In the genomic region with DNA sequence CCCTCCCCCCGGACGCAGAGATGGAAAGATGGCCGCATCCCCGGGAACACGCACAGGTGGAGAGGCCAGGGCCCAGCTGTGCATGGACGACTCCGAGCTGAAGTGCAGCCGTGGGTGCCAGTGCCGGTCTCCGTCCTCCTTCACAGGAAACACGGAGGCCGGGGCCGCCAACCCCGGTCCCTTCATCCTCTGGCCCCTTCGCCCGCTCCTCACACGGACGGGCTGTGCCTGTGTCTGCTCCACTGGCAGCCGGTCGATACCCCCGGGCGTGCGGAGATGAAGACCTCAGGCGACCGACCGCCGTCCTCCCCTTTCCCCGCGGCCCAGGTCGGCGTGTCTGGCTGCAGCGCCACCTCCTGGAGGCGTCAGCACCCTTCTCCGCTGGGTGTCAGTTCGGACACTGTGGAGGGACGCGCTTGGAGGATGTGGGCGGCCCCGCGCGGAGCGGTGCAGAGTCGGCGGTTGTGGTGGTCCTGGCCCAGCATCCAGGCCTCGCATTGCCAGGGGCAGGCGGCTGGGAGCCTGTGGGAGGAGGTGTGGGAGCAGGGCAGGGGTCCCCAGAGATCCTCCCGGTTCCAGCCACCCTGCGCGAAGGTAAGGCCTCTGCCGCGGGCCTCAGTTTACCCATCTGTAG, we compare ENCODE assay signal across 8 cellular contexts.
A peak's percentile ranks its signal among the peaks of the same experiment; 100 is the strongest.
DNase-seq lines count a peak whose midpoint lies in the region; ATAC-seq and TF ChIP-seq lines count a peak whose summit lies in the region.

No MANE protein-coding gene starts in this region.

- TF ChIP-seq CTCF in WI38 (IDR thresholded peaks at IDR 0.05; ENCODE audit: low read depth, low read length): peak; percentile 62

- H3K4me3 Mint-ChIP-seq in central memory CD8-positive, alpha-beta T cell: peak overlapping the region; percentile 44

- H3K27me3 Mint-ChIP-seq in central memory CD8-positive, alpha-beta T cell: no peaks in the 10 kb centered on the region

- peak; percentile 63 for DNase-seq in EL
- peak; percentile 27 for DNase-seq in HCEC 1CT
- peak; percentile 42 for DNase-seq in NCI-H146 treated with DMSO at 0.1 percent for 48 hours (lab: John Stamatoyannopoulos, UW; ENCODE audit: unreplicated experiment)
- DNase-seq in central memory CD8-positive, alpha-beta T cell (ENCODE audit: low spot score in 2 of 2): peak; percentile 50 to 57
- peak; percentile 89 for DNase-seq in left kidney (ENCODE audit: low read depth, low spot score)
- DNase-seq in stimulated activated CD4-positive, alpha-beta T cell treated with anti-CD3 and anti-CD28 coated beads, Interleukin-4, amount 100 ng/mL, for 48 hours (ENCODE audit: low read depth in 2 of 2): peak; percentile 68 to 71

- peak overlapping the region; percentile 47 for H3K4me3 ChIP-seq in WI38 (ENCODE audit: low read depth, low read length)

- H3K4me1 Mint-ChIP-seq in central memory CD8-positive, alpha-beta T cell: peaks cover 15% of the 10 kb centered on the region

- ATAC-seq in central memory CD8-positive, alpha-beta T cell (replicated peaks; ENCODE audit: extremely low read depth, poor library complexity, severe bottlenecking): peak; percentile 82
- ATAC-seq in GM19328 (IDR thresholded peaks at IDR 0.05; ENCODE audit: unreplicated experiment): no peak

- peaks cover 2% of the 10 kb centered on the region for H3K36me3 Mint-ChIP-seq in central memory CD8-positive, alpha-beta T cell (ENCODE audit: insufficient read depth)

- no peak overlapping the region for H3K27ac Mint-ChIP-seq in central memory CD8-positive, alpha-beta T cell (ENCODE audit: low read depth)

- H3K9me3 Mint-ChIP-seq in central memory CD8-positive, alpha-beta T cell: no peaks in the 10 kb centered on the region

Comparison
In these comparisons a context has a peak if more than half of its experiments do, and no peak if none do; other contexts are left out.
1. DNase-seq: peak in every context shown above with its lines; median percentile 89 in left kidney; 70 in stimulated activated CD4-positive, alpha-beta T cell treated with anti-CD3 and anti-CD28 coated beads, Interleukin-4, amount 100 ng/mL, for 48 hours; 63 in EL; 54 in central memory CD8-positive, alpha-beta T cell; 42 in NCI-H146 treated with DMSO at 0.1 percent for 48 hours; 27 in HCEC 1CT.